In genomic region chr16:67311607-67312449, GRCh38 we compare ENCODE assay signal across 9 cellular contexts. TPM values are rescaled to one million over a fixed set of nuclear protein-coding genes. Genes with fewer than 3 reads are reported as not detected.
DNase-seq lines count a peak whose midpoint lies in the region; ATAC-seq and TF ChIP-seq lines count a peak whose summit lies in the region.
"Had no signal": no experiment of that assay in that cellular context is flagged by ENCODE, and none has a peak within 500 bp of the region (broad histone marks: within the 10 kb centered on the region; RNA-seq: fewer than 3 reads in every experiment).

No MANE protein-coding gene starts in this region.

- no peak overlapping the region for H3K4me3 Mint-ChIP-seq in activated CD8-positive, alpha-beta T cell treated with anti-CD3 and anti-CD28 coated beads, Interleukin-2, amount 10 ng/mL, durations not matched to agents 7 days and 5 days
- H3K4me3 Mint-ChIP-seq in naive thymus-derived CD8-positive, alpha-beta T cell, result no peak overlapping the region
- H3K4me3 Mint-ChIP-seq in neural progenitor cell, result no peak overlapping the region

- no peaks in the 10 kb centered on the region for H3K9me3 Mint-ChIP-seq in activated CD8-positive, alpha-beta T cell treated with anti-CD3 and anti-CD28 coated beads, Interleukin-2, amount 10 ng/mL, durations not matched to agents 7 days and 5 days (ENCODE audit: insufficient read depth)
- H3K9me3 Mint-ChIP-seq in naive thymus-derived CD8-positive, alpha-beta T cell, result no peaks in the 10 kb centered on the region
- no peaks in the 10 kb centered on the region for H3K9me3 Mint-ChIP-seq in neural progenitor cell

- intact Hi-C loops in A673 (cut with micrococcal nuclease; ENCODE audit: unreplicated experiment), result no loop called here

- peak overlapping the region; percentile 76 for H3K27ac Mint-ChIP-seq in activated CD8-positive, alpha-beta T cell treated with anti-CD3 and anti-CD28 coated beads, Interleukin-2, amount 10 ng/mL, durations not matched to agents 7 days and 5 days
- no peak overlapping the region for H3K27ac Mint-ChIP-seq in naive thymus-derived CD8-positive, alpha-beta T cell
- H3K27ac Mint-ChIP-seq in neural progenitor cell, result no peak overlapping the region

- H3K79me2 ChIP-seq in neural progenitor cell (ENCODE audit: low read depth), result no peaks in the 10 kb centered on the region

- H3K27me3 ChIP-seq in A673 (replicated peaks; ENCODE audit: insufficient read depth, low read depth, low read length, poor library complexity) (no peaks in the 10 kb centered on the region), neural progenitor cell (peaks cover 6% of the 10 kb centered on the region)

- no peak overlapping the region for H3K4me2 ChIP-seq in neural progenitor cell

- H3K9me3 ChIP-seq in A673 (ENCODE audit: low read depth, low read length, poor library complexity, severe bottlenecking) (no peaks in the 10 kb centered on the region), neural progenitor cell (ENCODE audit: low read depth) (no peaks in the 10 kb centered on the region)

- TF ChIP-seq CTCF in A673 (conservative IDR thresholded peaks at IDR 0.05; ENCODE audit: low read depth, low read length), result no peak
- TF ChIP-seq CTCF in neural progenitor cell (IDR thresholded peaks at IDR 0.05), result no peak

- H3K27ac ChIP-seq in A673 (ENCODE audit: low read depth, low read length, poor library complexity, severe bottlenecking) (no peak overlapping the region), neural progenitor cell (no peak overlapping the region)
- H3K27ac ChIP-seq: dorsolateral prefrontal cortex had no signal

- peak; percentile 57 for ATAC-seq in GM19043 (IDR thresholded peaks at IDR 0.05; ENCODE audit: low read depth, unreplicated experiment)
- peak; percentile 78 for ATAC-seq in HG03469 (IDR thresholded peaks at IDR 0.05; ENCODE audit: unreplicated experiment)
- ATAC-seq in activated CD8-positive, alpha-beta T cell treated with anti-CD3 and anti-CD28 coated beads, Interleukin-2, amount 10 ng/mL, durations not matched to agents 7 days and 5 days, result peak; percentile 94
- no peak for ATAC-seq in naive thymus-derived CD8-positive, alpha-beta T cell

- BruUV-seq in A673 (replicated peaks; lab: Mats Ljungman, UMichigan), result no TSS peak

- no peaks in the 10 kb centered on the region for H3F3A ChIP-seq in neural progenitor cell (ENCODE audit: low read depth)

- no peaks in the 10 kb centered on the region for H4K20me1 ChIP-seq in neural progenitor cell (ENCODE audit: low read depth)

- H3K27me3 Mint-ChIP-seq in activated CD8-positive, alpha-beta T cell treated with anti-CD3 and anti-CD28 coated beads, Interleukin-2, amount 10 ng/mL, durations not matched to agents 7 days and 5 days (ENCODE audit: low read depth), result no peaks in the 10 kb centered on the region
- H3K27me3 Mint-ChIP-seq in naive thymus-derived CD8-positive, alpha-beta T cell, result peaks cover 0 to 11% (median 1%) of the 10 kb centered on the region in 5 donors
- peaks cover 6% of the 10 kb centered on the region for H3K27me3 Mint-ChIP-seq in neural progenitor cell (ENCODE audit: insufficient read depth, low read depth)

- H3K9ac ChIP-seq in neural progenitor cell, result no peak overlapping the region

- H3K4me3 ChIP-seq in A673 (ENCODE audit: low read depth, low read length, poor library complexity, severe bottlenecking), result no peak overlapping the region
- H3K4me3 ChIP-seq in neural progenitor cell, result no peak overlapping the region
- H3K4me3 ChIP-seq: dorsolateral prefrontal cortex had no signal

- POLR2A ChIA-PET in A673 (lab: Charles Lee; ENCODE audit: low non-redundant PET), result no interaction called here
- POLR2A ChIA-PET in activated CD8-positive, alpha-beta T cell treated with anti-CD3 and anti-CD28 coated beads, Interleukin-2, amount 10 ng/mL, durations not matched to agents 7 days and 5 days (lab: Charles Lee), result interaction anchor here (0.6 kb wide), 1 partner anchor 13 kb away, joined by 3 read pairs; no protein-coding TSS in a partner anchor
- POLR2A ChIA-PET in naive thymus-derived CD8-positive, alpha-beta T cell (lab: Charles Lee), result no interaction called here

- H3K4me1 ChIP-seq in A673 (ENCODE audit: insufficient read depth, low read length, poor library complexity, severe bottlenecking) (no peaks in the 10 kb centered on the region), neural progenitor cell (no peaks in the 10 kb centered on the region)

- no peaks in the 10 kb centered on the region for H3K36me3 Mint-ChIP-seq in activated CD8-positive, alpha-beta T cell treated with anti-CD3 and anti-CD28 coated beads, Interleukin-2, amount 10 ng/mL, durations not matched to agents 7 days and 5 days (ENCODE audit: low read depth)
- H3K36me3 Mint-ChIP-seq in naive thymus-derived CD8-positive, alpha-beta T cell, result no peaks in the 10 kb centered on the region
- no peaks in the 10 kb centered on the region for H3K36me3 Mint-ChIP-seq in neural progenitor cell

- H2AFZ ChIP-seq in neural progenitor cell (replicated peaks), result no peak overlapping the region

- peak; percentile 31 for DNase-seq in A673 (ENCODE audit: low spot score)
- DNase-seq in activated CD8-positive, alpha-beta T cell treated with anti-CD3 and anti-CD28 coated beads, Interleukin-2, amount 10 ng/mL, durations not matched to agents 7 days and 5 days, result peak; percentile 72
- peak; percentile 58 for DNase-seq in foreskin melanocyte
- DNase-seq in stimulated activated CD4-positive, alpha-beta T cell treated with anti-CD3 and anti-CD28 coated beads, Interleukin-2, amount 100 ng/mL, for 48 hours, result peak; percentile 77 to 85
- DNase-seq in naive thymus-derived CD8-positive, alpha-beta T cell, result no peak
- no peak for DNase-seq in neural progenitor cell (ENCODE audit: low spot score)

- H3K36me3 ChIP-seq in A673 (ENCODE audit: insufficient read depth, low read length, poor library complexity, severe bottlenecking) (no peaks in the 10 kb centered on the region), neural progenitor cell (no peaks in the 10 kb centered on the region)

- H3K4me1 Mint-ChIP-seq in activated CD8-positive, alpha-beta T cell treated with anti-CD3 and anti-CD28 coated beads, Interleukin-2, amount 10 ng/mL, durations not matched to agents 7 days and 5 days (ENCODE audit: low read depth), result peaks cover 23% of the 10 kb centered on the region
- H3K4me1 Mint-ChIP-seq in naive thymus-derived CD8-positive, alpha-beta T cell, result peaks cover 0 to 4% (median 0%) of the 10 kb centered on the region in 4 donors
- peaks cover 7% of the 10 kb centered on the region for H3K4me1 Mint-ChIP-seq in neural progenitor cell

- CTCF ChIA-PET in A673 (lab: Charles Lee), result no interaction called here
- CTCF ChIA-PET in activated CD8-positive, alpha-beta T cell treated with anti-CD3 and anti-CD28 coated beads, Interleukin-2, amount 10 ng/mL, durations not matched to agents 7 days and 5 days (lab: Charles Lee), result interaction anchor here (0.7 to 2.7 kb wide), 4 partner anchors 14 to 154 kb away, joined by 3 to 17 read pairs (median 5); partner anchors contain the start of genes KCTD19 and LRRC36

RNA-seq across cellular contexts. Expression of gene KCTD19, which starts 14.7 kb away (rescaled TPM):
- total RNA-seq in A673 (2021) (0.32 TPM in 1 of 2 replicates, not detected in the other), neural progenitor cell (ENCODE audit: low replicate concordance) (1.1 TPM in 2 replicates)
- total RNA-seq in activated CD8-positive, alpha-beta T cell treated with anti-CD3 and anti-CD28 coated beads, Interleukin-2, amount 10 ng/mL, durations not matched to agents 7 days and 5 days, result 1 to 10 TPM in 1 of 2 experiments, under 1 TPM in 1; 0.65 to 1.1 TPM
- not detected for total RNA-seq in naive thymus-derived CD8-positive, alpha-beta T cell
- under 1 TPM in 1 of 3 donors, not detected in 2; 0.03 TPM for polyA plus RNA-seq in naive thymus-derived CD8-positive, alpha-beta T cell

RNA-seq across cellular contexts. Expression of gene LRRC36, which starts 14.8 kb away (rescaled TPM):
- total RNA-seq in A673 (2021), result not detected in 2 replicates
- total RNA-seq in activated CD8-positive, alpha-beta T cell treated with anti-CD3 and anti-CD28 coated beads, Interleukin-2, amount 10 ng/mL, durations not matched to agents 7 days and 5 days, result not detected
- total RNA-seq in naive thymus-derived CD8-positive, alpha-beta T cell, result under 1 TPM in 1 of 2 experiments, not detected in 1; 0.49 TPM
- polyA plus RNA-seq in naive thymus-derived CD8-positive, alpha-beta T cell, result not detected
- 0.34 TPM in 1 of 2 replicates, not detected in the other for total RNA-seq in neural progenitor cell (ENCODE audit: low replicate concordance)

RNA-seq across cellular contexts. Expression of gene PLEKHG4, which starts 32.5 kb away (rescaled TPM):
- total RNA-seq in A673 (2021), result 5.8 and 8.9 TPM in 2 replicates
- 10 to 100 TPM; 13.6 to 16.3 TPM for total RNA-seq in activated CD8-positive, alpha-beta T cell treated with anti-CD3 and anti-CD28 coated beads, Interleukin-2, amount 10 ng/mL, durations not matched to agents 7 days and 5 days
- total RNA-seq in naive thymus-derived CD8-positive, alpha-beta T cell, result 10 to 100 TPM; 39.1 to 41.0 TPM
- 10 to 100 TPM in 1 of 3 donors, 1 to 10 TPM in 2; 7.9 to 11.7 (median 8.3) TPM for polyA plus RNA-seq in naive thymus-derived CD8-positive, alpha-beta T cell
- total RNA-seq in neural progenitor cell (ENCODE audit: low replicate concordance), result 4.0 and 6.2 TPM in 2 replicates

Comparison
In these comparisons a context has a peak if more than half of its experiments do, and no peak if none do; other contexts are left out.
1. DNase-seq: peak in A673 (single experiment), activated CD8-positive, alpha-beta T cell treated with anti-CD3 and anti-CD28 coated beads, Interleukin-2, amount 10 ng/mL, durations not matched to agents 7 days and 5 days (single experiment), foreskin melanocyte (single experiment) and stimulated activated CD4-positive, alpha-beta T cell treated with anti-CD3 and anti-CD28 coated beads, Interleukin-2, amount 100 ng/mL, for 48 hours (2 of 2); none in naive thymus-derived CD8-positive, alpha-beta T cell (0 of 10) and neural progenitor cell (single experiment).
2. ATAC-seq: peak in GM19043 (single experiment), HG03469 (single experiment) and activated CD8-positive, alpha-beta T cell treated with anti-CD3 and anti-CD28 coated beads, Interleukin-2, amount 10 ng/mL, durations not matched to agents 7 days and 5 days (single experiment); none in naive thymus-derived CD8-positive, alpha-beta T cell (0 of 2).